In genomic region chr15:85313339-85313738, GRCh38 we compare ENCODE assay signal across 21 cellular contexts.
DNase-seq lines count a peak whose midpoint lies in the region; ATAC-seq and TF ChIP-seq lines count a peak whose summit lies in the region.
"Had no signal": no experiment of that assay in that cellular context is flagged by ENCODE, and none has a peak within 500 bp of the region (broad histone marks: within the 10 kb centered on the region; RNA-seq: fewer than 3 reads in every experiment).

No MANE protein-coding gene starts in this region.

- H3K4me3 Mint-ChIP-seq in CD14-positive monocyte (peak overlapping the region; percentile 61 to 67), neural progenitor cell (peak overlapping the region; percentile 8)
- H3K4me3 Mint-ChIP-seq: activated CD4-positive, alpha-beta memory T cell treated with anti-CD3 and anti-CD28 coated beads, Interleukin-2, amount 10 ng/mL, durations not matched to agents 7 days and 5 days; activated naive CD4-positive, alpha-beta T cell treated with anti-CD3 and anti-CD28 coated beads for 36 hours; nephron progenitor cell; T-helper 2 cell treated with Interferon-gamma antibody and Interleukin-4, amounts not matched to agents 5 μg/mL and 100 μg/mL, for 36 hours had no signal

- H3K9ac ChIP-seq in neural progenitor cell, result no peak overlapping the region

- peaks cover 5% of the 10 kb centered on the region for H3F3A ChIP-seq in neural progenitor cell (ENCODE audit: low read depth)

- H3K27me3 ChIP-seq in brain microvascular endothelial cell (replicated peaks), result no peaks in the 10 kb centered on the region
- no peaks in the 10 kb centered on the region for H3K27me3 ChIP-seq in neural progenitor cell

- no peak for DNase-seq in CD14-positive monocyte (ENCODE audit: low spot score)
- peak; percentile 57 for DNase-seq in HS-27A (ENCODE audit: low read depth)
- DNase-seq in brain microvascular endothelial cell, result peak; percentile 39
- DNase-seq in neural progenitor cell (ENCODE audit: low spot score), result no peak
- no peak for DNase-seq in NCI-H2171 (lab: John Stamatoyannopoulos, UW)
- no peak for DNase-seq in T-helper 9 cell
- DNase-seq in NCI-H510A (lab: John Stamatoyannopoulos, UW), result no peak
- DNase-seq: activated CD4-positive, alpha-beta memory T cell treated with anti-CD3 and anti-CD28 coated beads, Interleukin-2, amount 10 ng/mL, durations not matched to agents 7 days and 5 days; activated naive CD4-positive, alpha-beta T cell treated with anti-CD3 and anti-CD28 coated beads for 36 hours; aorta; central memory CD4-positive, alpha-beta T cell; DMS79; head of caudate nucleus; left colon; NCI-H1048; NCI-H2081; nephron progenitor cell had no signal

- H3K36me3 ChIP-seq in brain microvascular endothelial cell (replicated peaks), result no peaks in the 10 kb centered on the region
- no peaks in the 10 kb centered on the region for H3K36me3 ChIP-seq in neural progenitor cell
- H3K36me3 ChIP-seq: thoracic aorta had no signal

- TF ChIP-seq CTCF in CD14-positive monocyte (IDR thresholded peaks at IDR 0.05), result no peak
- TF ChIP-seq CTCF in brain microvascular endothelial cell (IDR thresholded peaks at IDR 0.05; ENCODE audit: low read depth, low read length, missing control alignments), result no peak
- TF ChIP-seq CTCF in neural progenitor cell (IDR thresholded peaks at IDR 0.05), result no peak

- no peaks in the 10 kb centered on the region for H4K20me1 ChIP-seq in neural progenitor cell (ENCODE audit: low read depth)

- H3K4me2 ChIP-seq in neural progenitor cell, result no peak overlapping the region

- no peak overlapping the region for H3K4me3 ChIP-seq in brain microvascular endothelial cell (ENCODE audit: low read depth, low read length)
- no peak overlapping the region for H3K4me3 ChIP-seq in neural progenitor cell
- H3K4me3 ChIP-seq: thoracic aorta had no signal

- no peaks in the 10 kb centered on the region for H3K79me2 ChIP-seq in neural progenitor cell (ENCODE audit: low read depth)

- H3K4me1 ChIP-seq in neural progenitor cell, result peaks cover 18% of the 10 kb centered on the region

- intact Hi-C loops in CD14-positive monocyte (cut with micrococcal nuclease), result no loop called here

- H3K9me3 Mint-ChIP-seq in CD14-positive monocyte (no peaks in the 10 kb centered on the region), neural progenitor cell (peaks cover 24% of the 10 kb centered on the region)

- H3K27ac ChIP-seq in brain microvascular endothelial cell, result peak overlapping the region; percentile 98
- no peak overlapping the region for H3K27ac ChIP-seq in neural progenitor cell
- H3K27ac ChIP-seq: thoracic aorta had no signal

- H3K36me3 Mint-ChIP-seq in CD14-positive monocyte (no peaks in the 10 kb centered on the region), neural progenitor cell (peaks cover 6% of the 10 kb centered on the region)

- peaks cover 0 to 2% (median 0%) of the 10 kb centered on the region in 3 donors for H3K27me3 Mint-ChIP-seq in CD14-positive monocyte (ENCODE audit: low read depth in 3 of 3)
- peaks cover 20% of the 10 kb centered on the region for H3K27me3 Mint-ChIP-seq in neural progenitor cell (ENCODE audit: insufficient read depth, low read depth)
- H3K27me3 Mint-ChIP-seq: activated CD4-positive, alpha-beta memory T cell treated with anti-CD3 and anti-CD28 coated beads, Interleukin-2, amount 10 ng/mL, durations not matched to agents 7 days and 5 days; progenitor cell of endocrine pancreas had no signal

- no peaks in the 10 kb centered on the region for H3K9me3 ChIP-seq in neural progenitor cell (ENCODE audit: low read depth)
- H3K9me3 ChIP-seq: thoracic aorta had no signal

- peaks cover 31% of the 10 kb centered on the region for H3K4me1 Mint-ChIP-seq in CD14-positive monocyte
- peaks cover 46% of the 10 kb centered on the region for H3K4me1 Mint-ChIP-seq in neural progenitor cell

- in situ Hi-C loops in brain microvascular endothelial cell (cut with HindIII; ENCODE audit: low pct_ligation_motif_present, low sequenced_read_pairs), result no loop called here

- H3K27ac Mint-ChIP-seq in CD14-positive monocyte (peak overlapping the region in 6 of 7 donors; percentile 65 to 92 (median 86)), neural progenitor cell (peak overlapping the region; percentile 32)
- H3K27ac Mint-ChIP-seq: activated CD4-positive, alpha-beta memory T cell treated with anti-CD3 and anti-CD28 coated beads, Interleukin-2, amount 10 ng/mL, durations not matched to agents 7 days and 5 days; activated naive CD4-positive, alpha-beta T cell treated with anti-CD3 and anti-CD28 coated beads for 36 hours; nephron progenitor cell; progenitor cell of endocrine pancreas; T-helper 2 cell treated with Interferon-gamma antibody and Interleukin-4, amounts not matched to agents 5 μg/mL and 100 μg/mL, for 36 hours had no signal

- no peak for ATAC-seq in HG03432 (IDR thresholded peaks at IDR 0.05; ENCODE audit: unreplicated experiment)
- ATAC-seq: left colon had no signal

- H2AFZ ChIP-seq in neural progenitor cell (replicated peaks), result no peak overlapping the region

Comparison
In these comparisons a context has a peak if more than half of its experiments do, and no peak if none do; other contexts are left out.
1. DNase-seq: peak in HS-27A (single experiment) and brain microvascular endothelial cell (single experiment); none in CD14-positive monocyte (single experiment), neural progenitor cell (single experiment), NCI-H2171 (single experiment), T-helper 9 cell (single experiment) and NCI-H510A (single experiment).